Comparison of ENCODE assay signal across 13 cellular contexts in genomic region chr11:95339554-95339953, GRCh38.
A peak's percentile ranks its signal among the peaks of the same experiment; 100 is the strongest.
DNase-seq lines count a peak whose midpoint lies in the region; ATAC-seq, FAIRE-seq and TF ChIP-seq lines count a peak whose summit lies in the region.
"Had no signal": no experiment of that assay in that cellular context is flagged by ENCODE, and none has a peak within 500 bp of the region (broad histone marks: within the 10 kb centered on the region; RNA-seq: fewer than 3 reads in every experiment).

No MANE protein-coding gene starts in this region.

- intact Hi-C loops in stomach (cut with DNase I; ENCODE audit: low total_unique reads), result no loop called here
- intact Hi-C loops in activated CD8-positive, alpha-beta T cell treated with anti-CD3 and anti-CD28 coated beads for 36 hours (cut with micrococcal nuclease), result no loop called here
- intact Hi-C loops in activated naive CD4-positive, alpha-beta T cell treated with anti-CD3 and anti-CD28 coated beads for 36 hours (cut with micrococcal nuclease), result loop anchor here (1.0 to 2.0 kb wide), 3 partner anchors 108 to 363 kb away; partner anchors contain the start of gene SESN3

- no peaks in the 10 kb centered on the region for H3K27me3 ChIP-seq in stomach
- H3K27me3 ChIP-seq: pancreas, SJCRH30 had no signal

- no peaks in the 10 kb centered on the region for H3K36me3 Mint-ChIP-seq in activated CD8-positive, alpha-beta T cell treated with anti-CD3 and anti-CD28 coated beads for 36 hours (ENCODE audit: low read depth)
- H3K36me3 Mint-ChIP-seq in activated naive CD4-positive, alpha-beta T cell treated with anti-CD3 and anti-CD28 coated beads for 36 hours (ENCODE audit: low read depth), result no peaks in the 10 kb centered on the region
- H3K36me3 Mint-ChIP-seq: activated CD8-positive, alpha-beta memory T cell treated with anti-CD3 and anti-CD28 coated beads, Interleukin-2, amount 10 ng/mL, durations not matched to agents 7 days and 5 days had no signal

- TF ChIP-seq POLR2A in stomach (IDR thresholded peaks at IDR 0.05), result no peak

- no peak for TF ChIP-seq CTCF in stomach (IDR thresholded peaks at IDR 0.05)
- no peak for TF ChIP-seq CTCF in activated CD8-positive, alpha-beta T cell treated with anti-CD3 and anti-CD28 coated beads for 36 hours (IDR thresholded peaks at IDR 0.05)

- H3K4me3 ChIP-seq in stomach, result no peak overlapping the region
- H3K4me3 ChIP-seq: pancreas, SJCRH30 had no signal

- no peak overlapping the region for H3K4me3 Mint-ChIP-seq in activated CD8-positive, alpha-beta T cell treated with anti-CD3 and anti-CD28 coated beads for 36 hours
- H3K4me3 Mint-ChIP-seq in activated naive CD4-positive, alpha-beta T cell treated with anti-CD3 and anti-CD28 coated beads for 36 hours, result no peak overlapping the region
- H3K4me3 Mint-ChIP-seq: activated CD8-positive, alpha-beta memory T cell treated with anti-CD3 and anti-CD28 coated beads, Interleukin-2, amount 10 ng/mL, durations not matched to agents 7 days and 5 days had no signal

- no peak for TF ChIP-seq EP300 in stomach (IDR thresholded peaks at IDR 0.05)

- H3K36me3 ChIP-seq in stomach, result no peaks in the 10 kb centered on the region
- H3K36me3 ChIP-seq: pancreas, SJCRH30 had no signal

- no peaks in the 10 kb centered on the region for H3K27me3 Mint-ChIP-seq in activated CD8-positive, alpha-beta T cell treated with anti-CD3 and anti-CD28 coated beads for 36 hours
- no peaks in the 10 kb centered on the region for H3K27me3 Mint-ChIP-seq in activated naive CD4-positive, alpha-beta T cell treated with anti-CD3 and anti-CD28 coated beads for 36 hours (ENCODE audit: low read depth)

- FAIRE-seq in GM19239 (lab: Jason Lieb, UNC), result peak; percentile 64
- FAIRE-seq: colon, pancreas had no signal

- POLR2A ChIA-PET in activated CD8-positive, alpha-beta T cell treated with anti-CD3 and anti-CD28 coated beads for 36 hours (lab: Charles Lee), result interaction anchor here (1.4 kb wide), 1 partner anchor 110 kb away, joined by 3 read pairs; no protein-coding TSS in a partner anchor

- no peak overlapping the region for H3K27ac Mint-ChIP-seq in activated CD8-positive, alpha-beta T cell treated with anti-CD3 and anti-CD28 coated beads for 36 hours
- H3K27ac Mint-ChIP-seq in activated naive CD4-positive, alpha-beta T cell treated with anti-CD3 and anti-CD28 coated beads for 36 hours, result no peak overlapping the region
- H3K27ac Mint-ChIP-seq: activated CD8-positive, alpha-beta memory T cell treated with anti-CD3 and anti-CD28 coated beads, Interleukin-2, amount 10 ng/mL, durations not matched to agents 7 days and 5 days had no signal

- H3K4me1 ChIP-seq in stomach, result peaks cover 15 to 37% (median 32%) of the 10 kb centered on the region in 4 donors

- CTCF ChIA-PET in activated CD8-positive, alpha-beta T cell treated with anti-CD3 and anti-CD28 coated beads for 36 hours (lab: Charles Lee), result interaction anchor here (1.8 kb wide), 1 partner anchor 188 kb away, joined by 4 read pairs; no protein-coding TSS in a partner anchor
- CTCF ChIA-PET in activated naive CD4-positive, alpha-beta T cell treated with anti-CD3 and anti-CD28 coated beads for 36 hours (lab: Charles Lee), result interaction anchor here (0.7 to 1.0 kb wide), 2 partner anchors 366 to 375 kb away, joined by 3 read pairs; no protein-coding TSS in a partner anchor

- peak overlapping the region in 3 of 5 donors; percentile 75 to 84 (median 76) for H3K27ac ChIP-seq in stomach
- H3K27ac ChIP-seq: SJCRH30 had no signal

- peak; percentile 34 for ATAC-seq in HG03159 (IDR thresholded peaks at IDR 0.05; ENCODE audit: unreplicated experiment)
- no peak for ATAC-seq in activated CD8-positive, alpha-beta T cell treated with anti-CD3 and anti-CD28 coated beads for 36 hours
- ATAC-seq: activated CD8-positive, alpha-beta memory T cell treated with anti-CD3 and anti-CD28 coated beads, Interleukin-2, amount 10 ng/mL, durations not matched to agents 7 days and 5 days had no signal

- no peaks in the 10 kb centered on the region for H3K9me3 Mint-ChIP-seq in activated CD8-positive, alpha-beta T cell treated with anti-CD3 and anti-CD28 coated beads for 36 hours
- no peaks in the 10 kb centered on the region for H3K9me3 Mint-ChIP-seq in activated naive CD4-positive, alpha-beta T cell treated with anti-CD3 and anti-CD28 coated beads for 36 hours

- H3K4me1 Mint-ChIP-seq in activated CD8-positive, alpha-beta T cell treated with anti-CD3 and anti-CD28 coated beads for 36 hours (ENCODE audit: low read depth), result peaks cover 14% of the 10 kb centered on the region
- peaks cover 5% of the 10 kb centered on the region for H3K4me1 Mint-ChIP-seq in activated naive CD4-positive, alpha-beta T cell treated with anti-CD3 and anti-CD28 coated beads for 36 hours (ENCODE audit: low read depth)
- H3K4me1 Mint-ChIP-seq: activated CD8-positive, alpha-beta memory T cell treated with anti-CD3 and anti-CD28 coated beads, Interleukin-2, amount 10 ng/mL, durations not matched to agents 7 days and 5 days had no signal

- H3K9me3 ChIP-seq in stomach, result no peaks in the 10 kb centered on the region
- H3K9me3 ChIP-seq: pancreas, SJCRH30 had no signal

- DNase-seq in GM19239 (ENCODE audit: insufficient read length, low spot score) (no peak), fibroblast of gingiva (ENCODE audit: low read depth) (peak; percentile 31), stomach (no peak), SHP77 treated with DMSO at 0.1 percent for 48 hours (lab: John Stamatoyannopoulos, UW) (no peak)
- DNase-seq in activated effector memory CD4-positive, alpha-beta T cell treated with anti-CD3 and anti-CD28 coated beads, Interleukin-2, amount 50 U/mL, for 16 hours, result no peak
- no peak for DNase-seq in activated CD8-positive, alpha-beta T cell treated with anti-CD3 and anti-CD28 coated beads for 36 hours
- no peak for DNase-seq in activated naive CD4-positive, alpha-beta T cell treated with anti-CD3 and anti-CD28 coated beads for 36 hours
- DNase-seq: activated CD8-positive, alpha-beta memory T cell treated with anti-CD3 and anti-CD28 coated beads, Interleukin-2, amount 10 ng/mL, durations not matched to agents 7 days and 5 days; DMS53; pancreas; SJCRH30 had no signal
